20 cellular contexts compared by ENCODE assay signal in genomic region chr7:69436944-69437343, GRCh38.
DNase-seq lines count a peak whose midpoint lies in the region; ATAC-seq and TF ChIP-seq lines count a peak whose summit lies in the region.
"Had no signal": no experiment of that assay in that cellular context is flagged by ENCODE, and none has a peak within 500 bp of the region (broad histone marks: within the 10 kb centered on the region; RNA-seq: fewer than 3 reads in every experiment).

No MANE protein-coding gene starts in this region.

- TF ChIP-seq CTCF in brain (conservative IDR thresholded peaks at IDR 0.05) (no peak), lung (IDR thresholded peaks at IDR 0.05; ENCODE audit: control extremely low read depth, extremely low read depth) (no peak), upper lobe of left lung (IDR thresholded peaks at IDR 0.05) (no peak), prostate gland (IDR thresholded peaks at IDR 0.05) (no peak)

- in situ Hi-C loops in GM23248 (cut with MboI) = no loop called here

- peaks cover 0 to 15% (median 2%) of the 10 kb centered on the region in 5 experiments for H3K9me3 Mint-ChIP-seq in brain

- H3K27me3 ChIP-seq in GM23248 (replicated peaks; ENCODE audit: insufficient read depth) = no peaks in the 10 kb centered on the region
- no peaks in the 10 kb centered on the region for H3K27me3 ChIP-seq in lung (ENCODE audit: control insufficient read depth, insufficient read depth)
- H3K27me3 ChIP-seq in upper lobe of left lung = no peaks in the 10 kb centered on the region
- H3K27me3 ChIP-seq in prostate gland (replicated peaks; ENCODE audit: insufficient read depth) = no peaks in the 10 kb centered on the region
- H3K27me3 ChIP-seq: BE2C had no signal

- H2AFZ ChIP-seq in GM23248 = no peak overlapping the region

- H3K4me1 ChIP-seq in GM23248 (ENCODE audit: insufficient read depth) (no peaks in the 10 kb centered on the region), lung (ENCODE audit: control insufficient read depth in 2 of 2, insufficient read depth in 2 of 2, low read length in 2 of 2) (peaks cover 0 to 2% of the 10 kb centered on the region in 2 donors), upper lobe of left lung (peaks cover 0 to 2% (median under 1%) of the 10 kb centered on the region in 4 donors), prostate gland (replicated peaks) (no peaks in the 10 kb centered on the region)
- H3K4me1 ChIP-seq: BE2C, HAP-1 had no signal

- no peaks in the 10 kb centered on the region for H3K79me2 ChIP-seq in GM23248 (ENCODE audit: insufficient read depth)

- ATAC-seq in lung (ENCODE audit: insufficient read depth, low FRiP score) (no peak), upper lobe of left lung (ENCODE audit: low FRiP score in 2 of 2) (peak; percentile 63 to 73)

- no peak overlapping the region for H3K4me3 ChIP-seq in GM23248
- no peak overlapping the region for H3K4me3 ChIP-seq in lung
- H3K4me3 ChIP-seq in upper lobe of left lung = no peak overlapping the region
- H3K4me3 ChIP-seq in prostate gland = no peak overlapping the region
- H3K4me3 ChIP-seq: HAP-1 had no signal

- H3K4me3 Mint-ChIP-seq in brain = peak overlapping the region in 1 of 5 experiments; percentile 2
- H3K4me3 Mint-ChIP-seq: CD4-positive, alpha-beta T cell; IgD-negative memory B cell had no signal

- no peak overlapping the region for H3K27ac ChIP-seq in GM23248
- H3K27ac ChIP-seq in lung (ENCODE audit: low read depth in 1 of 2, low read length in 1 of 2) = no peak overlapping the region
- no peak overlapping the region for H3K27ac ChIP-seq in upper lobe of left lung
- no peak overlapping the region for H3K27ac ChIP-seq in prostate gland

- H3F3A ChIP-seq in GM23248 (ENCODE audit: insufficient read depth) = 0 out of 2 replicates have a peak, but pooled peaks cover 6% of the 10 kb centered on the region

- H4K20me1 ChIP-seq in GM23248 (ENCODE audit: insufficient read depth) = no peaks in the 10 kb centered on the region

- H3K27ac Mint-ChIP-seq in brain = peak overlapping the region in 3 of 5 experiments; percentile 1 to 12 (median 4)
- H3K27ac Mint-ChIP-seq: CD4-positive, alpha-beta T cell; IgD-negative memory B cell had no signal

- no peak overlapping the region for H3K4me2 ChIP-seq in GM23248 (ENCODE audit: unreplicated experiment)

- TF ChIP-seq POLR2A in upper lobe of left lung (IDR thresholded peaks at IDR 0.05) = no peak
- no peak for TF ChIP-seq POLR2A in prostate gland (IDR thresholded peaks at IDR 0.05)

- H3K9me3 ChIP-seq in GM23248 (ENCODE audit: low read depth) = no peaks in the 10 kb centered on the region
- H3K9me3 ChIP-seq in lung (ENCODE audit: control insufficient read depth in 2 of 2, insufficient read depth in 1 of 2, low read length in 1 of 2) = no peaks in the 10 kb centered on the region
- no peaks in the 10 kb centered on the region for H3K9me3 ChIP-seq in upper lobe of left lung
- no peaks in the 10 kb centered on the region for H3K9me3 ChIP-seq in prostate gland
- H3K9me3 ChIP-seq: BE2C, HAP-1 had no signal

- no peak for TF ChIP-seq EP300 in upper lobe of left lung (IDR thresholded peaks at IDR 0.05)

- H3K36me3 ChIP-seq in GM23248 (ENCODE audit: low read depth) (no peaks in the 10 kb centered on the region), lung (ENCODE audit: control insufficient read depth in 2 of 2, insufficient read depth in 2 of 2, low read length in 2 of 2) (no peaks in the 10 kb centered on the region), upper lobe of left lung (no peaks in the 10 kb centered on the region), prostate gland (no peaks in the 10 kb centered on the region)
- H3K36me3 ChIP-seq: BE2C, HAP-1 had no signal

- no peak overlapping the region for H3K9ac ChIP-seq in GM23248

- H3K4me1 Mint-ChIP-seq in brain = peaks cover 24% of the 10 kb centered on the region

- intact Hi-C loops in prostate gland (cut with DNase I) = no loop called here

- no peaks in the 10 kb centered on the region for H3K9me2 ChIP-seq in GM23248 (ENCODE audit: insufficient read depth)

- 3 to 8% methylated on average over 1 of the region's 1 CpG for WGBS in GM23248 (ENCODE audit: low coverage in 1 of 2, low lambda C conversion rate in 2 of 2, missing lambda C conversion rate in 2 of 2), 2 experiments
- 13 to 49% methylated on average over 1 of the region's 1 CpG for WGBS in lung, 2 donors
- WGBS in upper lobe of left lung, 2 donors = 29 to 33% methylated on average over 1 of the region's 1 CpG
- WGBS in prostate gland = 53% methylated on average over 1 of the region's 1 CpG

- no peaks in the 10 kb centered on the region for H3K27me3 Mint-ChIP-seq in brain

- no peaks in the 10 kb centered on the region for H3K36me3 Mint-ChIP-seq in brain

- DNase-seq in GM23248 (peak; percentile 3), lung (ENCODE audit: low spot score) (peak; percentile 36), upper lobe of left lung (no peak), prostate gland (ENCODE audit: low spot score) (no peak), T1000 (lab: John Stamatoyannopoulos, UW) (no peak), NCI-H1436 treated with DMSO at 0.1 percent for 48 hours (lab: John Stamatoyannopoulos, UW) (no peak)
- DNase-seq: BE2C; Calu3; CD4-positive, alpha-beta T cell; DMS53; Kasumi-1; NCI-H1417; NCI-H2029; NCI-H2171 treated with DMSO at 0.1 percent for 48 hours; NCI-H446 treated with DMSO at 0.1 percent for 48 hours; NK-92 treated with Interleukin-12 subunit alpha and Interleukin-12 subunit beta, amount 100 ng/mL, for 24 hours; SHP77 treated with DMSO at 0.1 percent for 48 hours had no signal

Comparison
In these comparisons a context has a peak if more than half of its experiments do, and no peak if none do; other contexts are left out.
1. DNase-seq: peak in GM23248 (single experiment) and lung (single experiment); none in upper lobe of left lung (0 of 2), prostate gland (single experiment), T1000 (single experiment) and NCI-H1436 treated with DMSO at 0.1 percent for 48 hours (single experiment).